In the genomic region with DNA sequence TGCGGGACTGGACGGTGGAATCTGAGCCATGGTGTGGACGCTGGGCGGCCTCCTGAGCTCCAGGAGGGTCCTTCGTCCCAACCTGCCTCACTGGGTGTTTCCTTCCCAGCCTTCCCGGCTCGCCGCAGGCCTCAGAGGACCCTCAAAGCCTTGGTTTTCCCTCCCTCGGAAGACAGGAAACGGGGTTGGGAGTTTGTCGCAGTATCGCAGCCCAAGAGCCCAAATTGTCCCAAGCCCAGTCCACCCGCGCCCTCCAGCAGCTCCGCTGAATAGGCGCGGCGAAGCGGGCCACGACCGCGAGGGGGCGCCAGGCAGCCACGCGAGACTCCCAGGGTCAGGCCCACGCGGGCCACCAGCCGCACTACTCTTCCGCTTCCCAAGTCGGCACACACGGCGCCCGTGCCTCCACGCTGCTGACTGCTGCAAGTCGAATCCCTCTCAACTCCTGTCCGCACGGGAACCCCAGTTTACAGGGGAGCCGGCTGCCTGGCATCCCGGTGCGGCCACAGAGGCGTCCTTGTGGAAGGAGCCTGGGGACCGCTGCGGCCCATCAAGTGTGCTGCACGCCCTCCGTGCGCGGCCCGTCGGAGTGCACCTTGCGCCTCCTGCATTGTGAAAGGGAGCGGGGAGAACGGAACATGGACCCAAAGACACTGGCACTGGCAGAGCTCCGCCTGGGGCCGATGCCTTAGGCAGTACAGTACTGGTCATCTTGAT, we compare ENCODE assay signal across 1 cellular context.
TF ChIP-seq lines count a peak whose summit lies in the region.

No MANE protein-coding gene starts in this region.

TF ChIP-seq in K562, 482 proteins besides CTCF, POLR2A, EP300 and RAD21 (continued from another document):
- TF ChIP-seq, protein P1, sequence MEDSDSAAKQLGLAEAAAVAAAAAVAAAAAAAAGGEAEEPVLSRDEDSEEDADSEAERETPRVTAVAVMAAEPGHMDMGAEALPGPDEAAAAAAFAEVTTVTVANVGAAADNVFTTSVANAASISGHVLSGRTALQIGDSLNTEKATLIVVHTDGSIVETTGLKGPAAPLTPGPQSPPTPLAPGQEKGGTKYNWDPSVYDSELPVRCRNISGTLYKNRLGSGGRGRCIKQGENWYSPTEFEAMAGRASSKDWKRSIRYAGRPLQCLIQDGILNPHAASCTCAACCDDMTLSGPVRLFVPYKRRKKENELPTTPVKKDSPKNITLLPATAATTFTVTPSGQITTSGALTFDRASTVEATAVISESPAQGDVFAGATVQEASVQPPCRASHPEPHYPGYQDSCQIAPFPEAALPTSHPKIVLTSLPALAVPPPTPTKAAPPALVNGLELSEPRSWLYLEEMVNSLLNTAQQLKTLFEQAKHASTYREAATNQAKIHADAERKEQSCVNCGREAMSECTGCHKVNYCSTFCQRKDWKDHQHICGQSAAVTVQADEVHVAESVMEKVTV (CRISPR knock-in tag; IDR thresholded peaks at IDR 0.05), result peak; percentile 92
- TF ChIP-seq CBX2 (IDR thresholded peaks at IDR 0.05; ENCODE audit: insufficient read depth, low read length, poor library complexity, severe bottlenecking) (no peak), NCOA1 (IDR thresholded peaks at IDR 0.05; ENCODE audit: low read depth) (no peak), SAP30 (IDR thresholded peaks at IDR 0.05; ENCODE audit: borderline replicate concordance, insufficient read depth, low read depth, low read length, poor library complexity, severe bottlenecking) (no peak), EWSR1 (IDR thresholded peaks at IDR 0.05; ENCODE audit: borderline replicate concordance, low read depth, partially characterized antibody) (no peak), MAZ (CRISPR knock-in tag; conservative IDR thresholded peaks at IDR 0.05 in 1 of 2, IDR thresholded peaks at IDR 0.05 in 1 of 2) (peak; percentile 79 to 91), CC2D1A (IDR thresholded peaks at IDR 0.05) (0 out of 2 replicates have a peak, but pooled peaks have one; percentile 59), SOX6 (IDR thresholded peaks at IDR 0.05) (peak; percentile 62; the same call in 1 of the 2 replicates), JUN (IDR thresholded peaks at IDR 0.05; ENCODE audit: borderline replicate concordance, low read depth, low read length) (0 out of 2 replicates have a peak, but pooled peaks have one; percentile 65), JUN (CRISPR knock-in tag; IDR thresholded peaks at IDR 0.05; ENCODE audit: borderline replicate concordance) (no peak), CBX5 (IDR thresholded peaks at IDR 0.05; ENCODE audit: borderline replicate concordance, low read depth) (no peak), SPI1 (IDR thresholded peaks at IDR 0.05; ENCODE audit: borderline replicate concordance, low read depth, low read length) (peak; percentile 28; the same call in 1 of the 2 replicates), SMARCB1 (IDR thresholded peaks at IDR 0.05; ENCODE audit: insufficient read length, low read depth) (no peak), RBM25 (IDR thresholded peaks at IDR 0.05; ENCODE audit: low read depth, low read length, severe bottlenecking) (peak; percentile 56), NONO (IDR thresholded peaks at IDR 0.05; ENCODE audit: low read depth in 2 of 2, low read length in 1 of 2) (no peak), FOXJ2 (tag; IDR thresholded peaks at IDR 0.05) (no peak), ZBTB7A (IDR thresholded peaks at IDR 0.05; ENCODE audit: borderline replicate concordance, control insufficient read depth, low read depth, low read length) (peak; percentile 87; the same call in 1 of the 2 replicates)
- TF ChIP-seq, protein P2, sequence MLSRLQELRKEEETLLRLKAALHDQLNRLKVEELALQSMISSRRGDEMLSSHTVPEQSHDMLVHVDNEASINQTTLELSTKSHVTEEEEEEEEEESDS (CRISPR knock-in tag; IDR thresholded peaks at IDR 0.05), result no peak
- TF ChIP-seq, protein P3, sequence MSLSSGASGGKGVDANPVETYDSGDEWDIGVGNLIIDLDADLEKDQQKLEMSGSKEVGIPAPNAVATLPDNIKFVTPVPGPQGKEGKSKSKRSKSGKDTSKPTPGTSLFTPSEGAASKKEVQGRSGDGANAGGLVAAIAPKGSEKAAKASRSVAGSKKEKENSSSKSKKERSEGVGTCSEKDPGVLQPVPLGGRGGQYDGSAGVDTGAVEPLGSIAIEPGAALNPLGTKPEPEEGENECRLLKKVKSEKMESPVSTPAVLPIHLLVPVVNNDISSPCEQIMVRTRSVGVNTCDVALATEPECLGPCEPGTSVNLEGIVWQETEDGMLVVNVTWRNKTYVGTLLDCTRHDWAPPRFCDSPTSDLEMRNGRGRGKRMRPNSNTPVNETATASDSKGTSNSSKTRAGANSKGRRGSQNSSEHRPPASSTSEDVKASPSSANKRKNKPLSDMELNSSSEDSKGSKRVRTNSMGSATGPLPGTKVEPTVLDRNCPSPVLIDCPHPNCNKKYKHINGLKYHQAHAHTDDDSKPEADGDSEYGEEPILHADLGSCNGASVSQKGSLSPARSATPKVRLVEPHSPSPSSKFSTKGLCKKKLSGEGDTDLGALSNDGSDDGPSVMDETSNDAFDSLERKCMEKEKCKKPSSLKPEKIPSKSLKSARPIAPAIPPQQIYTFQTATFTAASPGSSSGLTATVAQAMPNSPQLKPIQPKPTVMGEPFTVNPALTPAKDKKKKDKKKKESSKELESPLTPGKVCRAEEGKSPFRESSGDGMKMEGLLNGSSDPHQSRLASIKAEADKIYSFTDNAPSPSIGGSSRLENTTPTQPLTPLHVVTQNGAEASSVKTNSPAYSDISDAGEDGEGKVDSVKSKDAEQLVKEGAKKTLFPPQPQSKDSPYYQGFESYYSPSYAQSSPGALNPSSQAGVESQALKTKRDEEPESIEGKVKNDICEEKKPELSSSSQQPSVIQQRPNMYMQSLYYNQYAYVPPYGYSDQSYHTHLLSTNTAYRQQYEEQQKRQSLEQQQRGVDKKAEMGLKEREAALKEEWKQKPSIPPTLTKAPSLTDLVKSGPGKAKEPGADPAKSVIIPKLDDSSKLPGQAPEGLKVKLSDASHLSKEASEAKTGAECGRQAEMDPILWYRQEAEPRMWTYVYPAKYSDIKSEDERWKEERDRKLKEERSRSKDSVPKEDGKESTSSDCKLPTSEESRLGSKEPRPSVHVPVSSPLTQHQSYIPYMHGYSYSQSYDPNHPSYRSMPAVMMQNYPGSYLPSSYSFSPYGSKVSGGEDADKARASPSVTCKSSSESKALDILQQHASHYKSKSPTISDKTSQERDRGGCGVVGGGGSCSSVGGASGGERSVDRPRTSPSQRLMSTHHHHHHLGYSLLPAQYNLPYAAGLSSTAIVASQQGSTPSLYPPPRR (CRISPR knock-in tag; IDR thresholded peaks at IDR 0.05; ENCODE audit: borderline replicate concordance), result 0 out of 2 replicates have a peak, but pooled peaks have one; percentile 50
- TF ChIP-seq, protein P4, sequence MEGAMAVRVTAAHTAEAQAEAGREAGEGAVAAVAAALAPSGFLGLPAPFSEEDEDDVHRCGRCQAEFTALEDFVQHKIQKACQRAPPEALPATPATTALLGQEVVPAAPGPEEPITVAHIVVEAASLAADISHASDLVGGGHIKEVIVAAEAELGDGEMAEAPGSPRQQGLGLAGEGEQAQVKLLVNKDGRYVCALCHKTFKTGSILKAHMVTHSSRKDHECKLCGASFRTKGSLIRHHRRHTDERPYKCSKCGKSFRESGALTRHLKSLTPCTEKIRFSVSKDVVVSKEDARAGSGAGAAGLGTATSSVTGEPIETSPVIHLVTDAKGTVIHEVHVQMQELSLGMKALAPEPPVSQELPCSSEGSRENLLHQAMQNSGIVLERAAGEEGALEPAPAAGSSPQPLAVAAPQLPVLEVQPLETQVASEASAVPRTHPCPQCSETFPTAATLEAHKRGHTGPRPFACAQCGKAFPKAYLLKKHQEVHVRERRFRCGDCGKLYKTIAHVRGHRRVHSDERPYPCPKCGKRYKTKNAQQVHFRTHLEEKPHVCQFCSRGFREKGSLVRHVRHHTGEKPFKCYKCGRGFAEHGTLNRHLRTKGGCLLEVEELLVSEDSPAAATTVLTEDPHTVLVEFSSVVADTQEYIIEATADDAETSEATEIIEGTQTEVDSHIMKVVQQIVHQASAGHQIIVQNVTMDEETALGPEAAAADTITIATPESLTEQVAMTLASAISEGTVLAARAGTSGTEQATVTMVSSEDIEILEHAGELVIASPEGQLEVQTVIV (CRISPR knock-in tag; IDR thresholded peaks at IDR 0.05; ENCODE audit: borderline replicate concordance), result no peak
- TF ChIP-seq, protein P5, sequence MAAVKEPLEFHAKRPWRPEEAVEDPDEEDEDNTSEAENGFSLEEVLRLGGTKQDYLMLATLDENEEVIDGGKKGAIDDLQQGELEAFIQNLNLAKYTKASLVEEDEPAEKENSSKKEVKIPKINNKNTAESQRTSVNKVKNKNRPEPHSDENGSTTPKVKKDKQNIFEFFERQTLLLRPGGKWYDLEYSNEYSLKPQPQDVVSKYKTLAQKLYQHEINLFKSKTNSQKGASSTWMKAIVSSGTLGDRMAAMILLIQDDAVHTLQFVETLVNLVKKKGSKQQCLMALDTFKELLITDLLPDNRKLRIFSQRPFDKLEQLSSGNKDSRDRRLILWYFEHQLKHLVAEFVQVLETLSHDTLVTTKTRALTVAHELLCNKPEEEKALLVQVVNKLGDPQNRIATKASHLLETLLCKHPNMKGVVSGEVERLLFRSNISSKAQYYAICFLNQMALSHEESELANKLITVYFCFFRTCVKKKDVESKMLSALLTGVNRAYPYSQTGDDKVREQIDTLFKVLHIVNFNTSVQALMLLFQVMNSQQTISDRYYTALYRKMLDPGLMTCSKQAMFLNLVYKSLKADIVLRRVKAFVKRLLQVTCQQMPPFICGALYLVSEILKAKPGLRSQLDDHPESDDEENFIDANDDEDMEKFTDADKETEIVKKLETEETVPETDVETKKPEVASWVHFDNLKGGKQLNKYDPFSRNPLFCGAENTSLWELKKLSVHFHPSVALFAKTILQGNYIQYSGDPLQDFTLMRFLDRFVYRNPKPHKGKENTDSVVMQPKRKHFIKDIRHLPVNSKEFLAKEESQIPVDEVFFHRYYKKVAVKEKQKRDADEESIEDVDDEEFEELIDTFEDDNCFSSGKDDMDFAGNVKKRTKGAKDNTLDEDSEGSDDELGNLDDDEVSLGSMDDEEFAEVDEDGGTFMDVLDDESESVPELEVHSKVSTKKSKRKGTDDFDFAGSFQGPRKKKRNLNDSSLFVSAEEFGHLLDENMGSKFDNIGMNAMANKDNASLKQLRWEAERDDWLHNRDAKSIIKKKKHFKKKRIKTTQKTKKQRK (IDR thresholded peaks at IDR 0.05; ENCODE audit: borderline replicate concordance, low read depth, low read length), result no peak
- TF ChIP-seq, protein P6, sequence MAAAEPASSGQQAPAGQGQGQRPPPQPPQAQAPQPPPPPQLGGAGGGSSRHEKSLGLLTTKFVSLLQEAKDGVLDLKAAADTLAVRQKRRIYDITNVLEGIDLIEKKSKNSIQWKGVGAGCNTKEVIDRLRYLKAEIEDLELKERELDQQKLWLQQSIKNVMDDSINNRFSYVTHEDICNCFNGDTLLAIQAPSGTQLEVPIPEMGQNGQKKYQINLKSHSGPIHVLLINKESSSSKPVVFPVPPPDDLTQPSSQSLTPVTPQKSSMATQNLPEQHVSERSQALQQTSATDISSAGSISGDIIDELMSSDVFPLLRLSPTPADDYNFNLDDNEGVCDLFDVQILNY (CRISPR knock-in tag; IDR thresholded peaks at IDR 0.05), result 0 out of 2 replicates have a peak, but pooled peaks have one; percentile 58
- TF ChIP-seq, protein P7, sequence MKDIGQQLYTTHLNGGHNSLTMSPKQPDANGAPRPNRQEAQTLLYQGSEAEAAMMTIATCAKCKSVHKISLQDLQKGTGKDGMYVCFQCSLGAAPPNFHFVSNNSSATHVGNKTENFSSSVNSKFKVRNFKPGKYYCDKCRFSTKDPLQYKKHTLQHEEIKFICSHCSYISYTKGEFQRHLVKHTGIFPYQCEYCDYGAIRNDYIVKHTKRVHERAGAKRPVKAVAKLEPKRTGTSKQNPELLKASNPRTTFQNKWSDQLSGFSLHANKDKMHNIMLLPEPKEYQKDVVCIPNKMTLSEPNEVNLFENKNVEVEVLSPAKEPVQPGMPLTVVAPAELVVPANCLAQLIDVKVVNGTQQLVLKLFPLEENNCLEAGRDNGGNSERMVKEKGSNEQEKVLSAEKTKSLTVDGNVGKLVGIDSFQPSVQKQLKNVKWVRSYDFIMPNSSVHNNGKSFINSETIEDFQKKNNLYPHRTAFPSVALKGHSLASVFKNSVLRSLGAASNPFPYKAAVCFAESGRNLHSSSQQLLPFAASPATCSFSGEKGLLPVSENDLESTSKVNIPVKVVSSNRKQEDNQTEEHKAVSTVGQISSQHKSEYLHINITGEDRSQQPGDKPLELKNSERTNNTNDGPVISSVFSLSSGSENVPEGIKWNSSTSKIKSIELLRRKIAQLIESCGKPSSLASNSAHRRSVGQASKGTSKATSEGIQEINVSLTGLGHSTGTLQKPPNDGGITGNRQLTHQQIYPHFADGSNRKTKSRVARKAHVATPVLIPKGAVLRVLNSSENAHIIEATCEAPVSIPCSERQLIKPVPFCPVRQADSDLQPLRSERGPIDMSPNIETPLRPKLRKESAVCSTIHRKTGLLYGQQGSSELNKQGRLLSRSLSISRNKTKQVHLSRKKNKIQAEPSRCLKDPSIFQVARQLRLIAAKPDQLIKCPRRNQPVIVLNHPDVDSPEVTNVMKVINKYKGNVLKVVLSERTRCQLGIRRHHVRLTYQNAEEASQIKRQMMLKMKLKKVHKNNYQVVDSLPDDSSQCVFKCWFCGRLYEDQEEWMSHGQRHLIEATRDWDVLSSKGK (CRISPR knock-in tag; IDR thresholded peaks at IDR 0.05), result no peak
